ENCODE assay signal across 1 cellular context in the genomic region with DNA sequence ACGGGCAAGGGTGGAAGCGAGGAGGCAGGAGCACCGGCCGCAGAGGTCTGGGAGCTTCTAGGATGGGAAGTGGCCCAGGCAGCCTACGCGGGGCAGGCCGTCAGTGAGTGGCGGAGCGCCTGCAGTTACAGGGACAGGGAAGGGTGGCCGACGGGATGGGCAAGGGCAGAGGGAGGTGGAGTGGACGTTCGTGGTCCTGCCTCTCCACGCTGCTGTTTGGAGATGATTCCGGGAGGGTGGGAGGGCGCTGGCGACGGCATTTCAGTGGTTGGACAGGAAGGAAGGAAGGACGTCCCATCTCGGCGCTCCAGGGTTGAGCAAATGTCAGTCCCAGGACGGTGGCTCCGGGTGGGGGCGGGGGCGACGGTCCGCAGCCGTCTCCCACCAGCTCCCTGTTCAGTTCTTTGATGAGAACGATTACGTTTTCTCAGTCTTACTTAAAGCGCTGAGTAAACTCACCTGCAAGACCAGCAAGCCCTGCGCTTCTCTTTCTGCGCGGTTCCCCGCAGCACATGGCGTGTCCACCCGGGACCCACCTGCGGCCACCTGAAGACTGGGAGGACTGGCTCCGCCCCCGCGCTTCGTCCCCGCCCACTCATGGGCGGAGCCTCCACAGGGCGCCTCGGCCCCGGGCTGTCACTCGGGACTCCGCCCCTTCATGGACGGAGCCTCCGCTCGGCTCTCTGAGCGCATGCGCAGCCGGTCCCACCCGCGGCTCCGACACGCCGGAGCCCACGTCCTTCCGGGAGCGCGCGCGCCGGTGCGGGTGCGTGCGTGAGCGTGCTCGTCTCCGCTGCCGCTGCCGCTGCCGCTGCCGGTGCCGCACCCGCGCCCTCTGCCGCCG.
TF ChIP-seq lines count a peak whose summit lies in the region.

A gene with protein sequence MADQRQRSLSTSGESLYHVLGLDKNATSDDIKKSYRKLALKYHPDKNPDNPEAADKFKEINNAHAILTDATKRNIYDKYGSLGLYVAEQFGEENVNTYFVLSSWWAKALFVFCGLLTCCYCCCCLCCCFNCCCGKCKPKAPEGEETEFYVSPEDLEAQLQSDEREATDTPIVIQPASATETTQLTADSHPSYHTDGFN (plus strand): TSS at position 769 of the 844 bp plus-strand sequence. CDS start 33,220 bp downstream, outside the sequence.

TF ChIP-seq in GM23338, 12 proteins besides CTCF, POLR2A, EP300 and RAD21:
- TF ChIP-seq STAT1 (IDR thresholded peaks at IDR 0.05; ENCODE audit: unreplicated experiment) (no peak), JUNB (IDR thresholded peaks at IDR 0.05; ENCODE audit: unreplicated experiment) (no peak), POLR2AphosphoS5 (IDR thresholded peaks at IDR 0.05; ENCODE audit: low read depth) (peak; percentile 64; the same call in 1 of the 2 replicates), EZH2 (IDR thresholded peaks at IDR 0.05; ENCODE audit: low read depth, unreplicated experiment) (no peak), EZH2phosphoT487 (IDR thresholded peaks at IDR 0.05; ENCODE audit: unreplicated experiment) (no peak), NANOG (IDR thresholded peaks at IDR 0.05; ENCODE audit: borderline replicate concordance) (no peak)
- TF ChIP-seq, protein P1, sequence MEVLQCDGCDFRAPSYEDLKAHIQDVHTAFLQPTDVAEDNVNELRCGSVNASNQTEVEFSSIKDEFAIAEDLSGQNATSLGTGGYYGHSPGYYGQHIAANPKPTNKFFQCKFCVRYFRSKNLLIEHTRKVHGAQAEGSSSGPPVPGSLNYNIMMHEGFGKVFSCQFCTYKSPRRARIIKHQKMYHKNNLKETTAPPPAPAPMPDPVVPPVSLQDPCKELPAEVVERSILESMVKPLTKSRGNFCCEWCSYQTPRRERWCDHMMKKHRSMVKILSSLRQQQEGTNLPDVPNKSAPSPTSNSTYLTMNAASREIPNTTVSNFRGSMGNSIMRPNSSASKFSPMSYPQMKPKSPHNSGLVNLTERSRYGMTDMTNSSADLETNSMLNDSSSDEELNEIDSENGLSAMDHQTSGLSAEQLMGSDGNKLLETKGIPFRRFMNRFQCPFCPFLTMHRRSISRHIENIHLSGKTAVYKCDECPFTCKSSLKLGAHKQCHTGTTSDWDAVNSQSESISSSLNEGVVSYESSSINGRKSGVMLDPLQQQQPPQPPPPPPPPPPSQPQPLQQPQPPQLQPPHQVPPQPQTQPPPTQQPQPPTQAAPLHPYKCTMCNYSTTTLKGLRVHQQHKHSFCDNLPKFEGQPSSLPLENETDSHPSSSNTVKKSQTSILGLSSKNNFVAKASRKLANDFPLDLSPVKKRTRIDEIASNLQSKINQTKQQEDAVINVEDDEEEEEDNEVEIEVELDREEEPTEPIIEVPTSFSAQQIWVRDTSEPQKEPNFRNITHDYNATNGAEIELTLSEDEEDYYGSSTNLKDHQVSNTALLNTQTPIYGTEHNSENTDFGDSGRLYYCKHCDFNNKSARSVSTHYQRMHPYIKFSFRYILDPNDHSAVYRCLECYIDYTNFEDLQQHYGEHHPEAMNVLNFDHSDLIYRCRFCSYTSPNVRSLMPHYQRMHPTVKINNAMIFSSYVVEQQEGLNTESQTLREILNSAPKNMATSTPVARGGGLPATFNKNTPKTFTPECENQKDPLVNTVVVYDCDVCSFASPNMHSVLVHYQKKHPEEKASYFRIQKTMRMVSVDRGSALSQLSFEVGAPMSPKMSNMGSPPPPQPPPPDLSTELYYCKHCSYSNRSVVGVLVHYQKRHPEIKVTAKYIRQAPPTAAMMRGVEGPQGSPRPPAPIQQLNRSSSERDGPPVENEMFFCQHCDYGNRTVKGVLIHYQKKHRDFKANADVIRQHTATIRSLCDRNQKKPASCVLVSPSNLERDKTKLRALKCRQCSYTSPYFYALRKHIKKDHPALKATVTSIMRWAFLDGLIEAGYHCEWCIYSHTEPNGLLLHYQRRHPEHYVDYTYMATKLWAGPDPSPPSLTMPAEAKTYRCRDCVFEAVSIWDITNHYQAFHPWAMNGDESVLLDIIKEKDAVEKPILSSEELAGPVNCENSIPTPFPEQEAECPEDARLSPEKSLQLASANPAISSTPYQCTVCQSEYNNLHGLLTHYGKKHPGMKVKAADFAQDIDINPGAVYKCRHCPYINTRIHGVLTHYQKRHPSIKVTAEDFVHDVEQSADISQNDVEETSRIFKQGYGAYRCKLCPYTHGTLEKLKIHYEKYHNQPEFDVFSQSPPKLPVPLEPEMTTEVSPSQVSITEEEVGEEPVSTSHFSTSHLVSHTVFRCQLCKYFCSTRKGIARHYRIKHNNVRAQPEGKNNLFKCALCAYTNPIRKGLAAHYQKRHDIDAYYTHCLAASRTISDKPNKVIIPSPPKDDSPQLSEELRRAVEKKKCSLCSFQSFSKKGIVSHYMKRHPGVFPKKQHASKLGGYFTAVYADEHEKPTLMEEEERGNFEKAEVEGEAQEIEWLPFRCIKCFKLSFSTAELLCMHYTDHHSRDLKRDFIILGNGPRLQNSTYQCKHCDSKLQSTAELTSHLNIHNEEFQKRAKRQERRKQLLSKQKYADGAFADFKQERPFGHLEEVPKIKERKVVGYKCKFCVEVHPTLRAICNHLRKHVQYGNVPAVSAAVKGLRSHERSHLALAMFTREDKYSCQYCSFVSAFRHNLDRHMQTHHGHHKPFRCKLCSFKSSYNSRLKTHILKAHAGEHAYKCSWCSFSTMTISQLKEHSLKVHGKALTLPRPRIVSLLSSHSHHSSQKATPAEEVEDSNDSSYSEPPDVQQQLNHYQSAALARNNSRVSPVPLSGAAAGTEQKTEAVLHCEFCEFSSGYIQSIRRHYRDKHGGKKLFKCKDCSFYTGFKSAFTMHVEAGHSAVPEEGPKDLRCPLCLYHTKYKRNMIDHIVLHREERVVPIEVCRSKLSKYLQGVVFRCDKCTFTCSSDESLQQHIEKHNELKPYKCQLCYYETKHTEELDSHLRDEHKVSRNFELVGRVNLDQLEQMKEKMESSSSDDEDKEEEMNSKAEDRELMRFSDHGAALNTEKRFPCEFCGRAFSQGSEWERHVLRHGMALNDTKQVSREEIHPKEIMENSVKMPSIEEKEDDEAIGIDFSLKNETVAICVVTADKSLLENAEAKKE (CRISPR knock-in tag; IDR thresholded peaks at IDR 0.05), result no peak
